Comparison of ENCODE assay signal across 8 cellular contexts in genomic region chr14:72892103-72892878, GRCh38. TPM values are rescaled to one million over a fixed set of nuclear protein-coding genes. Genes with fewer than 3 reads are reported as not detected.
DNase-seq lines count a peak whose midpoint lies in the region; ATAC-seq, FAIRE-seq and TF ChIP-seq lines count a peak whose summit lies in the region.

No MANE protein-coding gene starts in this region.

- H4K20me1 ChIP-seq in OCI-LY7 (ENCODE audit: insufficient read depth, low read length), result no peaks in the 10 kb centered on the region
- no peaks in the 10 kb centered on the region for H4K20me1 ChIP-seq in keratinocyte (ENCODE audit: control insufficient read depth, extremely low read depth, insufficient read depth, low read length)

- H3K9me3 ChIP-seq in OCI-LY7 (ENCODE audit: low read length) (no peaks in the 10 kb centered on the region), keratinocyte (ENCODE audit: control insufficient read depth, low read depth, low read length) (no peaks in the 10 kb centered on the region)

- FAIRE-seq in keratinocyte (lab: Jason Lieb, UNC), result no peak

- H3K27ac ChIP-seq in OCI-LY7 (ENCODE audit: low read depth, low read length, poor library complexity, severe bottlenecking) (no peak overlapping the region), keratinocyte (ENCODE audit: control insufficient read depth, insufficient read depth, low read length) (no peak overlapping the region)

- POLR2A ChIA-PET in OCI-LY7 (lab: Charles Lee), result interaction anchor here (0.5 kb wide), 1 partner anchor 906 kb away, joined by 3 read pairs; no protein-coding TSS in a partner anchor

- H3K4me3 ChIP-seq in GM12875 (ENCODE audit: low read depth, low read length), result peak overlapping the region; percentile 72
- H3K4me3 ChIP-seq in OCI-LY7 (ENCODE audit: low read depth, low read length, poor library complexity, severe bottlenecking), result peak overlapping the region; percentile 73
- peak overlapping the region; percentile 88 for H3K4me3 ChIP-seq in astrocyte of the cerebellum (ENCODE audit: low read depth, low read length)
- H3K4me3 ChIP-seq in keratinocyte (ENCODE audit: control insufficient read depth in 2 of 3, extremely low read depth in 1 of 3, insufficient read depth in 2 of 3, low read depth in 1 of 3, low read length in 3 of 3), result peak overlapping the region; percentile 56 to 99 (median 77)

- no peak overlapping the region for H2AFZ ChIP-seq in OCI-LY7 (ENCODE audit: low read length)
- peak overlapping the region; percentile 80 for H2AFZ ChIP-seq in keratinocyte (ENCODE audit: control insufficient read depth, low read length)

- no peak for TF ChIP-seq CTCF in GM12875 (IDR thresholded peaks at IDR 0.05; ENCODE audit: borderline replicate concordance, insufficient read depth, low read depth, low read length)
- TF ChIP-seq CTCF in OCI-LY7 (conservative IDR thresholded peaks at IDR 0.05; ENCODE audit: low read length), result no peak
- TF ChIP-seq CTCF in astrocyte of the cerebellum (IDR thresholded peaks at IDR 0.05; ENCODE audit: low read depth, low read length, missing control alignments), result peak; percentile 16
- peak in 1 of 3 experiments; percentile 9 for TF ChIP-seq CTCF in keratinocyte (optimal IDR thresholded peaks at IDR 0.05 in 1 of 3, IDR thresholded peaks at IDR 0.05 in 1 of 3, conservative IDR thresholded peaks at IDR 0.05 in 1 of 3; ENCODE audit: extremely low read depth in 1 of 3, insufficient read depth in 2 of 3, low read length in 3 of 3)

- no TSS peak for BruUV-seq in OCI-LY7 (replicated peaks; lab: Mats Ljungman, UMichigan)

- H3K9me1 ChIP-seq in keratinocyte (ENCODE audit: control insufficient read depth, extremely low read depth, insufficient read depth, low read length), result no peaks in the 10 kb centered on the region

- H3K4me2 ChIP-seq in OCI-LY7 (ENCODE audit: low read length) (peak overlapping the region; percentile 86), keratinocyte (ENCODE audit: control insufficient read depth, extremely low read depth, insufficient read depth, low read depth, low read length) (peak overlapping the region; percentile 100)

- CTCF ChIA-PET in OCI-LY7 (lab: Charles Lee; ENCODE audit: unreplicated experiment), result no interaction called here

- H3K36me3 ChIP-seq in OCI-LY7 (ENCODE audit: insufficient read depth, low read length) (no peaks in the 10 kb centered on the region), keratinocyte (ENCODE audit: control insufficient read depth in 2 of 2, extremely low read depth in 1 of 2, insufficient read depth in 2 of 2, low read length in 2 of 2) (no peaks in the 10 kb centered on the region)

- H3K27me3 ChIP-seq in keratinocyte (ENCODE audit: control insufficient read depth, extremely low read depth, insufficient read depth, low read length), result peaks cover 29% of the 10 kb centered on the region

- ATAC-seq in HG02973 (IDR thresholded peaks at IDR 0.05; ENCODE audit: unreplicated experiment) (no peak), HG02970 (IDR thresholded peaks at IDR 0.05; ENCODE audit: low FRiP score, unreplicated experiment) (no peak)

- no peaks in the 10 kb centered on the region for H3K9me2 ChIP-seq in OCI-LY7 (ENCODE audit: insufficient read depth, low read length)

- in situ Hi-C loops in astrocyte of the cerebellum (cut with HindIII; ENCODE audit: low sequenced_read_pairs), result no loop called here

- H3K4me1 ChIP-seq in OCI-LY7 (ENCODE audit: insufficient read depth, low read length, poor library complexity, severe bottlenecking) (peaks cover 20% of the 10 kb centered on the region), keratinocyte (ENCODE audit: control insufficient read depth, extremely low read depth, insufficient read depth, low read length) (peaks cover 22% of the 10 kb centered on the region)

- intact Hi-C loops in OCI-LY7 (cut with micrococcal nuclease; ENCODE audit: unreplicated experiment), result no loop called here

- peak overlapping the region; percentile 52 for H3K9ac ChIP-seq in keratinocyte (ENCODE audit: control insufficient read depth, extremely low read depth, insufficient read depth, low read length)

- H3K79me2 ChIP-seq in OCI-LY7 (ENCODE audit: insufficient read depth, low read depth, low read length) (no peaks in the 10 kb centered on the region), keratinocyte (ENCODE audit: control insufficient read depth, insufficient read depth, low read length) (no peaks in the 10 kb centered on the region)

- DNase-seq in OCI-LY7 (ENCODE audit: low spot score) (no peak), astrocyte of the cerebellum (ENCODE audit: low read depth) (no peak), keratinocyte (ENCODE audit: low read depth, low spot score) (no peak), NCI-H2029 treated with DMSO at 0.1 percent for 48 hours (lab: John Stamatoyannopoulos, UW) (no peak)
- peak; percentile 20 for DNase-seq in stimulated activated CD4-positive, alpha-beta T cell treated with anti-CD3 and anti-CD28 coated beads, Interleukin-4, amount 100 ng/mL, for 1 hour

- dilution Hi-C loops in keratinocyte (cut with MboI; ENCODE audit: extremely low pct_ligation_motif_present, low sequenced_read_pairs), result no loop called here

RNA-seq across cellular contexts. Expression of gene DPF3, which starts 1.6 kb away (rescaled TPM):
- not detected in 2 replicates for total RNA-seq in OCI-LY7 (2014; rRNA removed; shearing (Covaris generic))
- total RNA-seq in OCI-LY7 (2022), result 0.42 and 0.55 TPM in 2 replicates
- polyA plus RNA-seq in keratinocyte, result 0.61 to 1.1 TPM (median 0.66 TPM) in 3 replicates
- 0.36 TPM for polyA plus RNA-seq in keratinocyte (2011; ENCODE audit: low read depth)
- polyA plus RNA-seq in keratinocyte (2011; cell fraction: cytosol; rRNA removed), result 0.33 and 0.48 TPM in 2 replicates
- polyA plus RNA-seq in keratinocyte (2011; cell fraction: nucleus; rRNA removed), result 1.1 and 1.5 TPM in 2 replicates
- 0.84 TPM in 1 of 2 replicates, not detected in the other for polyA plus RNA-seq in keratinocyte (2012; ENCODE audit: low replicate concordance)
- 0.93 to 1.8 TPM (median 1.1 TPM) in 3 replicates for polyA minus RNA-seq in keratinocyte
- polyA minus RNA-seq in keratinocyte (2011; cell fraction: cytosol; rRNA and poly(A)+ RNA removed), result not detected
- 1.3 and 1.5 TPM in 2 replicates for polyA minus RNA-seq in keratinocyte (2011; cell fraction: nucleus; rRNA and poly(A)+ RNA removed)

RNA-seq across cellular contexts. Expression of gene DCAF4, which starts 34.0 kb away (rescaled TPM):
- total RNA-seq in OCI-LY7 (2014; rRNA removed; shearing (Covaris generic)), result 31.1 and 37.5 TPM in 2 replicates
- total RNA-seq in OCI-LY7 (2022), result 45.9 and 48.8 TPM in 2 replicates
- polyA plus RNA-seq in keratinocyte, result 20.8 to 34.1 TPM (median 26.1 TPM) in 3 replicates
- polyA plus RNA-seq in keratinocyte (2011; ENCODE audit: low read depth), result 7.5 TPM
- 18.7 and 18.8 TPM in 2 replicates for polyA plus RNA-seq in keratinocyte (2011; cell fraction: cytosol; rRNA removed)
- polyA plus RNA-seq in keratinocyte (2011; cell fraction: nucleus; rRNA removed), result 50.7 and 56.3 TPM in 2 replicates
- polyA plus RNA-seq in keratinocyte (2012; ENCODE audit: low replicate concordance), result 9.2 and 19.6 TPM in 2 replicates
- polyA minus RNA-seq in keratinocyte, result 20.3 to 42.3 TPM (median 25.0 TPM) in 3 replicates
- 11.1 TPM for polyA minus RNA-seq in keratinocyte (2011; cell fraction: cytosol; rRNA and poly(A)+ RNA removed)
- 15.5 and 17.0 TPM in 2 replicates for polyA minus RNA-seq in keratinocyte (2011; cell fraction: nucleus; rRNA and poly(A)+ RNA removed)
